8 cellular contexts compared by ENCODE assay signal in genomic region chr5:31638286-31638685, GRCh38. TPM values are rescaled to one million over a fixed set of nuclear protein-coding genes. Genes with fewer than 3 reads are reported as not detected.
DNase-seq lines count a peak whose midpoint lies in the region; TF ChIP-seq lines count a peak whose summit lies in the region.

No MANE protein-coding gene starts in this region.

- H3K79me2 ChIP-seq in Loucy (ENCODE audit: insufficient read depth, low read length), result no peaks in the 10 kb centered on the region
- H3K79me2 ChIP-seq in neural cell (replicated peaks; ENCODE audit: insufficient read depth, low read length), result no peaks in the 10 kb centered on the region

- TF ChIP-seq RAD21 in neural cell (conservative IDR thresholded peaks at IDR 0.05), result no peak

- no peaks in the 10 kb centered on the region for H3K36me3 Mint-ChIP-seq in activated naive CD4-positive, alpha-beta T cell treated with anti-CD3 and anti-CD28 coated beads, Interleukin-2, amount 10 ng/mL, durations not matched to agents 7 days and 5 days

- H3K36me3 ChIP-seq in Loucy (ENCODE audit: insufficient read depth, low read length) (no peaks in the 10 kb centered on the region), ectodermal cell (ENCODE audit: control insufficient read depth, insufficient read depth, low read length) (no peaks in the 10 kb centered on the region), neural cell (ENCODE audit: insufficient read depth, low read length) (no peaks in the 10 kb centered on the region)

- H3K9me2 ChIP-seq in Loucy (replicated peaks; ENCODE audit: low read depth, low read length) (no peaks in the 10 kb centered on the region), neural cell (ENCODE audit: insufficient read depth, low read length) (no peaks in the 10 kb centered on the region)

- H3K4me3 ChIP-seq in Loucy (ENCODE audit: low read length, poor library complexity, severe bottlenecking) (peak overlapping the region; percentile 81), ectodermal cell (ENCODE audit: insufficient read depth, low read depth, low read length) (peak overlapping the region; percentile 73), neural cell (ENCODE audit: low read length) (peak overlapping the region; percentile 92)

- H3K4me1 Mint-ChIP-seq in activated naive CD4-positive, alpha-beta T cell treated with anti-CD3 and anti-CD28 coated beads, Interleukin-2, amount 10 ng/mL, durations not matched to agents 7 days and 5 days, result peaks cover 7% of the 10 kb centered on the region

- no peaks in the 10 kb centered on the region for H3K9me3 Mint-ChIP-seq in activated naive CD4-positive, alpha-beta T cell treated with anti-CD3 and anti-CD28 coated beads, Interleukin-2, amount 10 ng/mL, durations not matched to agents 7 days and 5 days

- H3K4me2 ChIP-seq in Loucy (ENCODE audit: low read depth, low read length, poor library complexity, severe bottlenecking) (peak overlapping the region; percentile 64), neural cell (ENCODE audit: low read length) (no peak overlapping the region)

- H3K9me3 ChIP-seq in Loucy (ENCODE audit: insufficient read depth, low read depth, low read length) (no peaks in the 10 kb centered on the region), ectodermal cell (ENCODE audit: control insufficient read depth, low read length) (no peaks in the 10 kb centered on the region), neural cell (ENCODE audit: low read length) (no peaks in the 10 kb centered on the region)

- 48 to 49% methylated on average over 9 of the region's 9 CpGs for WGBS in ectodermal cell, 2 experiments

- H3K4me1 ChIP-seq in Loucy (ENCODE audit: insufficient read depth, low read length, poor library complexity, severe bottlenecking), result peaks cover 4% of the 10 kb centered on the region
- peaks cover 10% of the 10 kb centered on the region for H3K4me1 ChIP-seq in ectodermal cell (ENCODE audit: control insufficient read depth, insufficient read depth, low read length)

- H4K20me1 ChIP-seq in Loucy (ENCODE audit: insufficient read depth, low read length, poor library complexity, severe bottlenecking) (no peaks in the 10 kb centered on the region), neural cell (ENCODE audit: insufficient read depth) (no peaks in the 10 kb centered on the region)

- H3K4me3 Mint-ChIP-seq in activated naive CD4-positive, alpha-beta T cell treated with anti-CD3 and anti-CD28 coated beads, Interleukin-2, amount 10 ng/mL, durations not matched to agents 7 days and 5 days, result peak overlapping the region; percentile 77

- no peak for DNase-seq in activated naive CD4-positive, alpha-beta T cell treated with anti-CD3 and anti-CD28 coated beads, Interleukin-2, amount 10 ng/mL, durations not matched to agents 7 days and 5 days
- DNase-seq in activated naive CD4-positive, alpha-beta T cell (lab: John Stamatoyannopoulos, UW), result no peak
- DNase-seq in NOMO-1 treated with dmso at 0.1 percent for 144 hours (lab: John Stamatoyannopoulos, UW; ENCODE audit: unreplicated experiment) (no peak), NCI-H510A treated with DMSO at 0.1 percent for 48 hours (lab: John Stamatoyannopoulos, UW) (no peak), mesenteric fat pad (ENCODE audit: low spot score) (no peak)

- CTCF ChIA-PET in activated naive CD4-positive, alpha-beta T cell treated with anti-CD3 and anti-CD28 coated beads, Interleukin-2, amount 10 ng/mL, durations not matched to agents 7 days and 5 days (lab: Charles Lee), result interaction anchor here (0.6 to 1.9 kb wide), 4 partner anchors 9 to 437 kb away, joined by 3 to 5 read pairs (median 3); no protein-coding TSS in a partner anchor

- H3K9ac ChIP-seq in Loucy (ENCODE audit: low read depth, low read length, poor library complexity, severe bottlenecking), result peak overlapping the region; percentile 17
- H3K9ac ChIP-seq in neural cell (ENCODE audit: low read length), result peak overlapping the region; percentile 73

- no peak overlapping the region for H3K27ac Mint-ChIP-seq in activated naive CD4-positive, alpha-beta T cell treated with anti-CD3 and anti-CD28 coated beads, Interleukin-2, amount 10 ng/mL, durations not matched to agents 7 days and 5 days

- H3K27ac ChIP-seq in ectodermal cell (ENCODE audit: insufficient read depth, low read depth, low read length, poor library complexity, severe bottlenecking), result no peak overlapping the region
- H3K27ac ChIP-seq in neural cell (ENCODE audit: low read length), result no peak overlapping the region

- H2AFZ ChIP-seq in Loucy (ENCODE audit: low read length) (peak overlapping the region; percentile 84), neural cell (ENCODE audit: low read depth, low read length) (no peak overlapping the region)

- TF ChIP-seq EP300 in neural cell (conservative IDR thresholded peaks at IDR 0.05; ENCODE audit: poor library complexity, severe bottlenecking), result no peak

- H3K27me3 ChIP-seq in Loucy (ENCODE audit: insufficient read depth, low read length, poor library complexity, severe bottlenecking), result peaks cover 18% of the 10 kb centered on the region
- peaks cover 62% of the 10 kb centered on the region for H3K27me3 ChIP-seq in ectodermal cell (ENCODE audit: control insufficient read depth, insufficient read depth, low read length, poor library complexity, severe bottlenecking)
- peaks cover 20% of the 10 kb centered on the region for H3K27me3 ChIP-seq in neural cell (ENCODE audit: insufficient read depth, low read depth, low read length)

- peaks cover 24% of the 10 kb centered on the region for H3K27me3 Mint-ChIP-seq in activated naive CD4-positive, alpha-beta T cell treated with anti-CD3 and anti-CD28 coated beads, Interleukin-2, amount 10 ng/mL, durations not matched to agents 7 days and 5 days

- H3F3A ChIP-seq in Loucy (ENCODE audit: low read depth) (no peaks in the 10 kb centered on the region), neural cell (ENCODE audit: insufficient read depth, low read length, poor library complexity, severe bottlenecking) (no peaks in the 10 kb centered on the region)

- no peak for TF ChIP-seq CTCF in Loucy (conservative IDR thresholded peaks at IDR 0.05; ENCODE audit: low read length)
- TF ChIP-seq CTCF in neural cell (IDR thresholded peaks at IDR 0.05; ENCODE audit: poor library complexity, severe bottlenecking), result no peak

TF ChIP-seq in neural cell, 6 proteins besides CTCF, POLR2A, EP300 and RAD21:
- TF ChIP-seq POLR2AphosphoS5 (IDR thresholded peaks at IDR 0.05) (no peak), SMC3 (conservative IDR thresholded peaks at IDR 0.05; ENCODE audit: poor library complexity) (no peak), MXI1 (conservative IDR thresholded peaks at IDR 0.05; ENCODE audit: poor library complexity, severe bottlenecking) (no peak), EZH2 (IDR thresholded peaks at IDR 0.05; ENCODE audit: borderline replicate concordance, insufficient read depth, low read length, poor library complexity, severe bottlenecking) (no peak), TAF1 (IDR thresholded peaks at IDR 0.05; ENCODE audit: low read depth) (no peak)
- TF ChIP-seq, protein P1, sequence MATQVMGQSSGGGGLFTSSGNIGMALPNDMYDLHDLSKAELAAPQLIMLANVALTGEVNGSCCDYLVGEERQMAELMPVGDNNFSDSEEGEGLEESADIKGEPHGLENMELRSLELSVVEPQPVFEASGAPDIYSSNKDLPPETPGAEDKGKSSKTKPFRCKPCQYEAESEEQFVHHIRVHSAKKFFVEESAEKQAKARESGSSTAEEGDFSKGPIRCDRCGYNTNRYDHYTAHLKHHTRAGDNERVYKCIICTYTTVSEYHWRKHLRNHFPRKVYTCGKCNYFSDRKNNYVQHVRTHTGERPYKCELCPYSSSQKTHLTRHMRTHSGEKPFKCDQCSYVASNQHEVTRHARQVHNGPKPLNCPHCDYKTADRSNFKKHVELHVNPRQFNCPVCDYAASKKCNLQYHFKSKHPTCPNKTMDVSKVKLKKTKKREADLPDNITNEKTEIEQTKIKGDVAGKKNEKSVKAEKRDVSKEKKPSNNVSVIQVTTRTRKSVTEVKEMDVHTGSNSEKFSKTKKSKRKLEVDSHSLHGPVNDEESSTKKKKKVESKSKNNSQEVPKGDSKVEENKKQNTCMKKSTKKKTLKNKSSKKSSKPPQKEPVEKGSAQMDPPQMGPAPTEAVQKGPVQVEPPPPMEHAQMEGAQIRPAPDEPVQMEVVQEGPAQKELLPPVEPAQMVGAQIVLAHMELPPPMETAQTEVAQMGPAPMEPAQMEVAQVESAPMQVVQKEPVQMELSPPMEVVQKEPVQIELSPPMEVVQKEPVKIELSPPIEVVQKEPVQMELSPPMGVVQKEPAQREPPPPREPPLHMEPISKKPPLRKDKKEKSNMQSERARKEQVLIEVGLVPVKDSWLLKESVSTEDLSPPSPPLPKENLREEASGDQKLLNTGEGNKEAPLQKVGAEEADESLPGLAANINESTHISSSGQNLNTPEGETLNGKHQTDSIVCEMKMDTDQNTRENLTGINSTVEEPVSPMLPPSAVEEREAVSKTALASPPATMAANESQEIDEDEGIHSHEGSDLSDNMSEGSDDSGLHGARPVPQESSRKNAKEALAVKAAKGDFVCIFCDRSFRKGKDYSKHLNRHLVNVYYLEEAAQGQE (IDR thresholded peaks at IDR 0.05; ENCODE audit: borderline replicate concordance), result no peak

RNA-seq across cellular contexts. Expression of gene PDZD2, which starts 0.6 kb away (rescaled TPM):
- 2.3 TPM for polyA plus RNA-seq in ectodermal cell (2013, experiment 1 of 4)
- polyA plus RNA-seq in ectodermal cell (2013, experiment 2 of 4), result 2.0 TPM
- polyA plus RNA-seq in ectodermal cell (2013, experiment 3 of 4), result 1.4 TPM
- polyA plus RNA-seq in ectodermal cell (2013, experiment 4 of 4), result 1.4 TPM
- polyA plus RNA-seq in neural cell, result 3.1 and 4.0 TPM in 2 replicates
- 6.3 and 9.7 TPM in 2 replicates for polyA minus RNA-seq in neural cell
- 58.5 TPM for total RNA-seq in mesenteric fat pad
